In the genomic region with DNA sequence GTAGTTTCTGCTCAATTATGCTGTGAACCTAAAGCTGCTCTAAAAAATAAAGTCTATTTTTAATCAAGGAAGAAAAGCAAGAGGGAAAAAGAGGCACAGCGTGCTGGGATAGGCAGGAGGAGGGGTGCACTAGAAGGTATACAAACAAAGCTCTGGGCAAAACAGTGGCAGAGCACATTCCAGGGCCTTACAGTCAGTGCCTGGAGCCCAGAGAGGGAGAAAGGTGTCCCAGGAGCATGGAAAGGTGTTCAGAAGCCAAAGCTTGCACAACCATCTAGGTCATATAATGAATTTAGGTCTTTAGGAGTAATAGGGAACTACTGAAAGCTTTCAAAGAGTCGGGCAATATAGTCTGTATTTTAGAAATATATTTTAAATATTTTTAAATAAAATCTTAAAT, we compare ENCODE assay signal across 28 cellular contexts.
"Had no signal": no experiment of that assay in that cellular context is flagged by ENCODE, and none has a peak within 500 bp of the region (broad histone marks: within the 10 kb centered on the region; RNA-seq: fewer than 3 reads in every experiment).

No MANE protein-coding gene starts in this region.

- H3K36me3 Mint-ChIP-seq: naive thymus-derived CD4-positive, alpha-beta T cell; natural killer cell treated with Interleukin-12 subunit alpha and Interleukin-12 subunit beta and Interleukin-15 and Interleukin-18, amount 100 ng/mL, for 72 hours; stimulated activated naive B cell treated with anti-CD40 and anti-IgM and Interleukin-4, amounts not matched to agents 10 μg/mL and 1 μg/mL and 100 μg/mL, for 72 hours had no signal

- H3K27ac Mint-ChIP-seq: naive thymus-derived CD4-positive, alpha-beta T cell; natural killer cell treated with Interleukin-12 subunit alpha and Interleukin-12 subunit beta and Interleukin-15 and Interleukin-18, amount 100 ng/mL, for 72 hours; progenitor cell of endocrine pancreas; stimulated activated naive B cell treated with anti-CD40 and anti-IgM and Interleukin-4, amounts not matched to agents 10 μg/mL and 1 μg/mL and 100 μg/mL, for 72 hours had no signal

- FAIRE-seq: keratinocyte, urothelium cell line had no signal

- ATAC-seq: left cardiac atrium; left lung; mucosa of descending colon; naive thymus-derived CD4-positive, alpha-beta T cell; natural killer cell treated with Interleukin-12 subunit alpha and Interleukin-12 subunit beta and Interleukin-15 and Interleukin-18, amount 100 ng/mL, for 72 hours; sciatic nerve; stimulated activated naive B cell treated with anti-CD40 and anti-IgM and Interleukin-4, amounts not matched to agents 10 μg/mL and 1 μg/mL and 100 μg/mL, for 72 hours; stimulated activated naive CD8-positive, alpha-beta T cell treated with anti-CD3 and anti-CD28 coated beads, Interleukin-15, Interleukin-2, amounts not matched to agents 100 U/mL and 50 U/mL, for 24 hours; upper lobe of right lung had no signal

- H3K9me3 Mint-ChIP-seq: naive thymus-derived CD4-positive, alpha-beta T cell; natural killer cell treated with Interleukin-12 subunit alpha and Interleukin-12 subunit beta and Interleukin-15 and Interleukin-18, amount 100 ng/mL, for 72 hours had no signal

- H3K4me1 ChIP-seq: right atrium auricular region, stomach, suprapubic skin, tibial artery, upper lobe of right lung had no signal

- H3K27me3 ChIP-seq: hepatocyte, left lung, ovary, right atrium auricular region, stomach, suprapubic skin, tibial artery, upper lobe of right lung had no signal

- H3K4me2 ChIP-seq: hepatocyte had no signal

- H3K36me3 ChIP-seq: left lung, ovary, right atrium auricular region, stomach, suprapubic skin, thoracic aorta, tibial artery, upper lobe of right lung had no signal

- H3K4me3 ChIP-seq: hepatocyte, left lung, lung, mucosa of descending colon, ovary, right atrium auricular region, skin epidermis, stomach, suprapubic skin, thoracic aorta, tibial artery, upper lobe of right lung had no signal

- H3K27ac ChIP-seq: hepatocyte, left lung, ovary, right atrium auricular region, skin epidermis, stomach, suprapubic skin, thoracic aorta, tibial artery, upper lobe of right lung had no signal

- DNase-seq: kidney glomerular epithelial cell; left cardiac atrium; left lung; midbrain; mucosa of descending colon; ovary; stimulated activated CD4-positive, alpha-beta T cell treated with anti-CD3 and anti-CD28 coated beads, Interleukin-12 subunit alpha, Interleukin-12 subunit beta, amount 100 ng/mL, for 4 hours; stimulated activated CD4-positive, alpha-beta T cell treated with anti-CD3 and anti-CD28 coated beads, Interleukin-15, amount 100 ng/mL, for 24 hours; stimulated activated CD4-positive, alpha-beta T cell treated with anti-CD3 and anti-CD28 coated beads, Interleukin-2, amount 100 ng/mL, for 24 hours; stimulated activated CD4-positive, alpha-beta T cell treated with anti-CD3 and anti-CD28 coated beads, Interleukin-4, amount 100 ng/mL, for 1 hour; stimulated activated naive B cell treated with anti-CD40 and anti-IgM and Interleukin-4, amounts not matched to agents 10 μg/mL and 1 μg/mL and 100 μg/mL, for 72 hours; stimulated activated naive CD8-positive, alpha-beta T cell treated with anti-CD3 and anti-CD28 coated beads, Interleukin-15, Interleukin-2, amounts not matched to agents 100 U/mL and 50 U/mL, for 24 hours; stomach; tibial artery; trophoblast cell; upper lobe of right lung had no signal

- H3K9me3 ChIP-seq: left lung, mucosa of descending colon, ovary, right atrium auricular region, stomach, suprapubic skin, thoracic aorta, tibial artery, upper lobe of right lung had no signal

- H3K79me2 ChIP-seq: hepatocyte had no signal

- H2AFZ ChIP-seq: hepatocyte had no signal
